26 cellular contexts compared by ENCODE assay signal in genomic region chr14:34794217-34794616, GRCh38.
A peak's percentile ranks its signal among the peaks of the same experiment; 100 is the strongest.
DNase-seq lines count a peak whose midpoint lies in the region; ATAC-seq and TF ChIP-seq lines count a peak whose summit lies in the region.
"Had no signal": no experiment of that assay in that cellular context is flagged by ENCODE, and none has a peak within 500 bp of the region (broad histone marks: within the 10 kb centered on the region; RNA-seq: fewer than 3 reads in every experiment).

No MANE protein-coding gene starts in this region.

- ATAC-seq in HG02840 (IDR thresholded peaks at IDR 0.05; ENCODE audit: low FRiP score, unreplicated experiment) (no peak), HG03378 (IDR thresholded peaks at IDR 0.05; ENCODE audit: unreplicated experiment) (no peak)
- ATAC-seq: activated CD8-positive, alpha-beta memory T cell treated with anti-CD3 and anti-CD28 coated beads, Interleukin-2, amount 10 ng/mL, durations not matched to agents 7 days and 5 days; heart left ventricle; K562; stimulated activated naive CD8-positive, alpha-beta T cell treated with anti-CD3 and anti-CD28 coated beads, Interleukin-15, amount 100 ng/mL, for 72 hours had no signal

- no peak overlapping the region for H3K9ac ChIP-seq in adipocyte (ENCODE audit: low read length)

- no peak overlapping the region for H3K4me3 ChIP-seq in CD8-positive, alpha-beta memory T cell (ENCODE audit: low read length)
- H3K4me3 ChIP-seq in adipocyte (ENCODE audit: low read length) (no peak overlapping the region), foreskin fibroblast (ENCODE audit: low read depth in 1 of 2, low read length in 2 of 2) (no peak overlapping the region)
- H3K4me3 ChIP-seq: ascending aorta, heart left ventricle, K562, ovary, Peyer's patch, skin epidermis had no signal

- H3K27me3 Mint-ChIP-seq in CD8-positive, alpha-beta memory T cell = no peaks in the 10 kb centered on the region
- no peaks in the 10 kb centered on the region for H3K27me3 Mint-ChIP-seq in neural crest cell (ENCODE audit: low read depth)
- H3K27me3 Mint-ChIP-seq: activated CD4-positive, alpha-beta T cell treated with anti-CD3 and anti-CD28 coated beads, Interleukin-2, amount 10 ng/mL, durations not matched to agents 7 days and 5 days; activated CD8-positive, alpha-beta memory T cell treated with anti-CD3 and anti-CD28 coated beads, Interleukin-2, amount 10 ng/mL, durations not matched to agents 7 days and 5 days; activated naive CD4-positive, alpha-beta T cell treated with anti-CD3 and anti-CD28 coated beads, Interleukin-2, amount 50 U/mL, for 24 hours; CD4-positive, alpha-beta T cell; stimulated activated naive CD8-positive, alpha-beta T cell treated with anti-CD3 and anti-CD28 coated beads, Interleukin-15, amount 100 ng/mL, for 72 hours had no signal

- DNase-seq in CD8-positive, alpha-beta memory T cell = no peak
- peak; percentile 18 for DNase-seq in adipocyte (ENCODE audit: low read depth)
- DNase-seq in foreskin fibroblast = peak; percentile 11 to 34
- DNase-seq in neural crest cell (ENCODE audit: low read depth, low spot score) = no peak
- DNase-seq in epidermal melanocyte (ENCODE audit: insufficient read length, low spot score) = no peak
- DNase-seq in NCI-H2029 treated with DMSO at 0.1 percent for 48 hours (lab: John Stamatoyannopoulos, UW) = no peak
- DNase-seq: activated CD4-positive, alpha-beta T cell treated with anti-CD3 and anti-CD28 coated beads, Interleukin-2, amount 10 ng/mL, durations not matched to agents 7 days and 5 days; activated CD8-positive, alpha-beta memory T cell treated with anti-CD3 and anti-CD28 coated beads, Interleukin-2, amount 10 ng/mL, durations not matched to agents 7 days and 5 days; AML-193; CD4-positive, alpha-beta T cell; heart left ventricle; MM.1S; NCI-H1417 treated with DMSO at 0.1 percent for 48 hours; NCI-H345; ovary; Peyer's patch; SIG-M5; stimulated activated naive CD8-positive, alpha-beta T cell treated with anti-CD3 and anti-CD28 coated beads, Interleukin-15, amount 100 ng/mL, for 72 hours; SW 1271 had no signal

- H3K27ac Mint-ChIP-seq in CD8-positive, alpha-beta memory T cell = peak overlapping the region in 5 of 8 donors; percentile 3 to 59 (median 51)
- H3K27ac Mint-ChIP-seq in neural crest cell (ENCODE audit: unreplicated experiment) = peak overlapping the region; percentile 62
- H3K27ac Mint-ChIP-seq: activated CD8-positive, alpha-beta memory T cell treated with anti-CD3 and anti-CD28 coated beads, Interleukin-2, amount 10 ng/mL, durations not matched to agents 7 days and 5 days; activated naive CD4-positive, alpha-beta T cell treated with anti-CD3 and anti-CD28 coated beads, Interleukin-2, amount 50 U/mL, for 24 hours; activated T-helper 1 cell treated with anti-CD3 and anti-CD28 coated beads, Interleukin-12 subunit alpha, Interleukin-12 subunit beta, Interleukin-2, Interleukin-4 antibody, amounts not matched to agents 30 ng/mL and 10 ng/mL and 1 ng/mL, durations not matched to agents 14 hours and 24 hours and 36 hours; CD4-positive, alpha-beta T cell; stimulated activated naive CD8-positive, alpha-beta T cell treated with anti-CD3 and anti-CD28 coated beads, Interleukin-15, amount 100 ng/mL, for 72 hours had no signal

- peaks cover 10 to 77% (median 20%) of the 10 kb centered on the region in 3 donors for H3K36me3 Mint-ChIP-seq in CD8-positive, alpha-beta memory T cell
- H3K36me3 Mint-ChIP-seq in neural crest cell (ENCODE audit: low read depth) = peaks cover 32% of the 10 kb centered on the region

- H3K36me3 ChIP-seq in CD8-positive, alpha-beta memory T cell (ENCODE audit: insufficient read depth, low read length) = peaks cover 11% of the 10 kb centered on the region
- H3K36me3 ChIP-seq in adipocyte (ENCODE audit: control insufficient read depth, insufficient read depth, low read length, severe bottlenecking) = peaks cover 36% of the 10 kb centered on the region
- H3K36me3 ChIP-seq: ovary had no signal

- POLR2A ChIA-PET in CD8-positive, alpha-beta memory T cell (lab: Charles Lee) = no interaction called here

- H3K4me1 ChIP-seq in CD8-positive, alpha-beta memory T cell (ENCODE audit: insufficient read depth, low read length) = no peaks in the 10 kb centered on the region
- peaks cover 21% of the 10 kb centered on the region for H3K4me1 ChIP-seq in adipocyte (ENCODE audit: control insufficient read depth, insufficient read depth, low read length)
- H3K4me1 ChIP-seq: ascending aorta, heart left ventricle, Peyer's patch had no signal

- TF ChIP-seq CTCF in foreskin fibroblast (IDR thresholded peaks at IDR 0.05; ENCODE audit: low read depth, low read length) (no peak), neural crest cell (conservative IDR thresholded peaks at IDR 0.05) (no peak)

- peaks cover 1 to 15% (median 6%) of the 10 kb centered on the region in 3 donors for H3K4me1 Mint-ChIP-seq in CD8-positive, alpha-beta memory T cell
- H3K4me1 Mint-ChIP-seq in neural crest cell = no peaks in the 10 kb centered on the region
- H3K4me1 Mint-ChIP-seq: activated CD4-positive, alpha-beta T cell treated with anti-CD3 and anti-CD28 coated beads, Interleukin-2, amount 10 ng/mL, durations not matched to agents 7 days and 5 days; stimulated activated naive CD8-positive, alpha-beta T cell treated with anti-CD3 and anti-CD28 coated beads, Interleukin-15, amount 100 ng/mL, for 72 hours had no signal

- CTCF ChIA-PET in CD8-positive, alpha-beta memory T cell (lab: Charles Lee) = no interaction called here

- H3K27ac ChIP-seq in CD8-positive, alpha-beta memory T cell (ENCODE audit: low read depth, low read length) = no peak overlapping the region
- H3K27ac ChIP-seq: heart left ventricle, ovary, Peyer's patch, skin epidermis had no signal

- no peaks in the 10 kb centered on the region for H3K27me3 ChIP-seq in CD8-positive, alpha-beta memory T cell (ENCODE audit: insufficient read depth, low read length, poor library complexity, severe bottlenecking)
- no peaks in the 10 kb centered on the region for H3K27me3 ChIP-seq in adipocyte (replicated peaks; ENCODE audit: control insufficient read depth, insufficient read depth, low read length)
- H3K27me3 ChIP-seq: ascending aorta, heart left ventricle, ovary, Peyer's patch had no signal

- H3K9me3 ChIP-seq in CD8-positive, alpha-beta memory T cell (ENCODE audit: low read length) = no peaks in the 10 kb centered on the region
- no peaks in the 10 kb centered on the region for H3K9me3 ChIP-seq in adipocyte (ENCODE audit: control insufficient read depth, low read length)
- H3K9me3 ChIP-seq: ascending aorta, ovary, Peyer's patch had no signal

- H3K4me3 Mint-ChIP-seq in CD8-positive, alpha-beta memory T cell = no peak overlapping the region
- H3K4me3 Mint-ChIP-seq in neural crest cell = no peak overlapping the region
- H3K4me3 Mint-ChIP-seq: activated CD4-positive, alpha-beta T cell treated with anti-CD3 and anti-CD28 coated beads, Interleukin-2, amount 10 ng/mL, durations not matched to agents 7 days and 5 days; activated CD8-positive, alpha-beta memory T cell treated with anti-CD3 and anti-CD28 coated beads, Interleukin-2, amount 10 ng/mL, durations not matched to agents 7 days and 5 days; activated naive CD4-positive, alpha-beta T cell treated with anti-CD3 and anti-CD28 coated beads, Interleukin-2, amount 50 U/mL, for 24 hours; activated T-helper 1 cell treated with anti-CD3 and anti-CD28 coated beads, Interleukin-12 subunit alpha, Interleukin-12 subunit beta, Interleukin-2, Interleukin-4 antibody, amounts not matched to agents 30 ng/mL and 10 ng/mL and 1 ng/mL, durations not matched to agents 14 hours and 24 hours and 36 hours; CD4-positive, alpha-beta T cell; stimulated activated naive CD8-positive, alpha-beta T cell treated with anti-CD3 and anti-CD28 coated beads, Interleukin-15, amount 100 ng/mL, for 72 hours had no signal

- peaks cover 0 to 2% (median 0%) of the 10 kb centered on the region in 5 donors for H3K9me3 Mint-ChIP-seq in CD8-positive, alpha-beta memory T cell
- no peaks in the 10 kb centered on the region for H3K9me3 Mint-ChIP-seq in neural crest cell
- H3K9me3 Mint-ChIP-seq: activated CD4-positive, alpha-beta T cell treated with anti-CD3 and anti-CD28 coated beads, Interleukin-2, amount 10 ng/mL, durations not matched to agents 7 days and 5 days; activated naive CD4-positive, alpha-beta T cell treated with anti-CD3 and anti-CD28 coated beads, Interleukin-2, amount 50 U/mL, for 24 hours; activated T-helper 1 cell treated with anti-CD3 and anti-CD28 coated beads, Interleukin-12 subunit alpha, Interleukin-12 subunit beta, Interleukin-2, Interleukin-4 antibody, amounts not matched to agents 30 ng/mL and 10 ng/mL and 1 ng/mL, durations not matched to agents 14 hours and 24 hours and 36 hours; CD4-positive, alpha-beta T cell; stimulated activated naive CD8-positive, alpha-beta T cell treated with anti-CD3 and anti-CD28 coated beads, Interleukin-15, amount 100 ng/mL, for 72 hours had no signal

Comparison
In these comparisons a context has a peak if more than half of its experiments do, and no peak if none do; other contexts are left out.
1. DNase-seq: peak in adipocyte (single experiment) and foreskin fibroblast (2 of 2); none in CD8-positive, alpha-beta memory T cell (0 of 5), neural crest cell (single experiment), epidermal melanocyte (single experiment) and NCI-H2029 treated with DMSO at 0.1 percent for 48 hours (single experiment).